Comparison of ENCODE assay signal across 11 cellular contexts in the genomic region with DNA sequence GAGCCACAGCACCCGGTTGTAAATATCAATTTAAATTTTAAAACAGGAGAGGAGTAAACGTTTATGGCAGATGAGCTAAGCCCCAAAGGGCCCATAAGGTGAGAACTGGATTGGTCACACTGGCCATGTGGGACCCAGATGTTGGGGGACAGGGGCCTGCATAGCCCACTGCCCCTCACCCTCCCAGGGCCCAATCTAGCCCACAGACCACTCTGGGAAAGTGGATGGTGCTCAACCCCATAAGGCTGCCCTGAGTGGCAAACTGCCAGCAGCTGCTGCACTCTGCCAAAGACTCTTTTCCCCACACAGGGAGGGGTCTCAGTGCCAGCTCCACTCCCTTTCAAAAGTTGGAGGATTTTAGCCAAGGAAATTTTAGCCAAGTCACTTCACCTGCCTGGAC. TPM values are rescaled to one million over a fixed set of nuclear protein-coding genes. Genes with fewer than 3 reads are reported as not detected.
DNase-seq lines count a peak whose midpoint lies in the region; ATAC-seq and TF ChIP-seq lines count a peak whose summit lies in the region.
"Had no signal": no experiment of that assay in that cellular context is flagged by ENCODE, and none has a peak within 500 bp of the region (broad histone marks: within the 10 kb centered on the region; RNA-seq: fewer than 3 reads in every experiment).

No MANE protein-coding gene starts in this region.

- H3K4me3 ChIP-seq in ACC112 (ENCODE audit: low read depth, low read length) (no peak overlapping the region; the same call in 1 of the 2 replicates), fibroblast of lung (replicated peaks in 1 of 4; ENCODE audit: control extremely low read depth in 1 of 4, insufficient read depth in 1 of 4, low read depth in 3 of 4, low read length in 4 of 4) (no peak overlapping the region), trophoblast cell (ENCODE audit: low read depth, low read length) (no peak overlapping the region)

- H3K9me3 ChIP-seq in fibroblast of lung (ENCODE audit: control insufficient read depth, insufficient read depth, low read depth, low read length) = no peaks in the 10 kb centered on the region
- H3K9me3 ChIP-seq in trophoblast cell (ENCODE audit: insufficient read depth, low read depth, low read length) = no peaks in the 10 kb centered on the region

- TF ChIP-seq CTCF in fibroblast of lung (conservative IDR thresholded peaks at IDR 0.05 in 1 of 2, IDR thresholded peaks at IDR 0.05 in 1 of 2; ENCODE audit: low read depth in 1 of 2, low read length in 2 of 2) = no peak

- H3K4me1 ChIP-seq in ACC112 (ENCODE audit: control insufficient read depth, insufficient read depth, low read length, unreplicated experiment) (peaks cover 74% of the 10 kb centered on the region), fibroblast of lung (ENCODE audit: control insufficient read depth, extremely low read depth, insufficient read depth, low read length) (peaks cover 54% of the 10 kb centered on the region), trophoblast cell (ENCODE audit: control insufficient read depth in 1 of 2, insufficient read depth in 2 of 2, low read length in 2 of 2) (peaks cover 39 to 40% of the 10 kb centered on the region in 2 experiments)

- H3K27me3 ChIP-seq in ACC112 (ENCODE audit: insufficient read depth, low read length) (no peaks in the 10 kb centered on the region), fibroblast of lung (ENCODE audit: control insufficient read depth, insufficient read depth, low read length) (no peaks in the 10 kb centered on the region), trophoblast cell (ENCODE audit: insufficient read depth, low read length) (no peaks in the 10 kb centered on the region)

- H3K14ac ChIP-seq in trophoblast cell (ENCODE audit: low read length) = no peak overlapping the region

- no peak for ATAC-seq in HG02642 (IDR thresholded peaks at IDR 0.05; ENCODE audit: poor library complexity, unreplicated experiment)
- ATAC-seq in stimulated activated naive CD8-positive, alpha-beta T cell treated with anti-CD3 and anti-CD28 coated beads, Interleukin-15, Interleukin-2, amounts not matched to agents 100 U/mL and 50 U/mL, for 24 hours = no peak

- no peak overlapping the region for H3K4me2 ChIP-seq in fibroblast of lung (ENCODE audit: extremely low read depth, insufficient read depth, low read length)
- H3K4me2 ChIP-seq in trophoblast cell (ENCODE audit: low read length) = no peak overlapping the region

- no peak overlapping the region for H2AFZ ChIP-seq in ACC112 (ENCODE audit: low read length, unreplicated experiment)
- H2AFZ ChIP-seq in fibroblast of lung (ENCODE audit: low read length) = no peak overlapping the region
- H2AFZ ChIP-seq in trophoblast cell (ENCODE audit: insufficient read depth, low read length, poor library complexity) = no peak overlapping the region

- 0 out of 2 replicates have a peak, but pooled peaks cover 3% of the 10 kb centered on the region for H3K36me3 ChIP-seq in ACC112 (ENCODE audit: insufficient read depth, low read length)
- peaks cover 5% of the 10 kb centered on the region for H3K36me3 ChIP-seq in fibroblast of lung (ENCODE audit: control insufficient read depth, insufficient read depth, low read length)
- H3K36me3 ChIP-seq in trophoblast cell (ENCODE audit: control insufficient read depth in 1 of 2, insufficient read depth in 2 of 2, low read length in 2 of 2) = peaks cover 29 to 32% of the 10 kb centered on the region in 2 experiments

- H3K79me2 ChIP-seq in ACC112 (ENCODE audit: control insufficient read depth, insufficient read depth, low read length, unreplicated experiment) (peaks cover 53% of the 10 kb centered on the region), fibroblast of lung (ENCODE audit: control insufficient read depth, insufficient read depth, low read length) (peaks cover 49% of the 10 kb centered on the region), trophoblast cell (ENCODE audit: control insufficient read depth, insufficient read depth, low read length, poor library complexity) (peaks cover 3% of the 10 kb centered on the region)

- no peak overlapping the region for H3K23ac ChIP-seq in trophoblast cell (ENCODE audit: low read length)

- peak overlapping the region; percentile 51 for H3K4ac ChIP-seq in trophoblast cell (ENCODE audit: low read depth, low read length)

- no peak overlapping the region for H2BK12ac ChIP-seq in trophoblast cell (ENCODE audit: low read length)

- no peak overlapping the region for H2BK120ac ChIP-seq in trophoblast cell (ENCODE audit: insufficient read depth, low read length, poor library complexity)

- no peak overlapping the region for H2BK5ac ChIP-seq in trophoblast cell (ENCODE audit: low read depth, low read length, poor library complexity)

- no peak overlapping the region for H4K12ac ChIP-seq in trophoblast cell (ENCODE audit: low read depth, low read length)

- no peak overlapping the region for H3K18ac ChIP-seq in trophoblast cell (ENCODE audit: low read length)

- DNase-seq in NCI-H1092 treated with DMSO at 0.1 percent for 48 hours (lab: John Stamatoyannopoulos, UW) = peak; percentile 25
- DNase-seq in fibroblast of lung (ENCODE audit: low read depth in 2 of 2) = no peak
- no peak for DNase-seq in trophoblast cell
- DNase-seq in stimulated activated naive CD8-positive, alpha-beta T cell treated with anti-CD3 and anti-CD28 coated beads, Interleukin-15, Interleukin-2, amounts not matched to agents 100 U/mL and 50 U/mL, for 24 hours = no peak
- DNase-seq in stimulated activated CD8-positive, alpha-beta memory T cell treated with anti-CD3 and anti-CD28 coated beads, Interleukin-4, amount 100 ng/mL, for 48 hours = no peak
- no peak for DNase-seq in NCI-H82 treated with DMSO at 0.1 percent for 48 hours (lab: John Stamatoyannopoulos, UW; ENCODE audit: unreplicated experiment)
- DNase-seq: activated CD4-positive, alpha-beta T cell treated with anti-CD3 and anti-CD28 coated beads, Interleukin-2, amount 10 ng/mL, durations not matched to agents 7 days and 5 days; AML-193; NCI-H2081 treated with DMSO at 0.1 percent for 48 hours had no signal

- no peak overlapping the region for H4K91ac ChIP-seq in trophoblast cell (ENCODE audit: low read depth, low read length)

- H3K9ac ChIP-seq in fibroblast of lung (ENCODE audit: insufficient read depth, low read length) = no peak overlapping the region
- H3K9ac ChIP-seq in trophoblast cell (ENCODE audit: low read length) = no peak overlapping the region

- no CpG with 5 or more reads among the region's 2 CpGs for WGBS in trophoblast cell (ENCODE audit: extremely low coverage, insufficient coverage, insufficient read length)

- H4K8ac ChIP-seq in trophoblast cell (ENCODE audit: low read depth, low read length) = no peak overlapping the region

- H2AK5ac ChIP-seq in trophoblast cell (ENCODE audit: low read length) = peak overlapping the region; percentile 32

- no peaks in the 10 kb centered on the region for H4K20me1 ChIP-seq in fibroblast of lung (ENCODE audit: control insufficient read depth, extremely low read depth, insufficient read depth, low read length)

- peak overlapping the region; percentile 94 for H3K27ac ChIP-seq in ACC112 (ENCODE audit: low read depth, low read length)
- peak overlapping the region; percentile 78 for H3K27ac ChIP-seq in fibroblast of lung (ENCODE audit: insufficient read depth, low read length)
- no peak overlapping the region for H3K27ac ChIP-seq in trophoblast cell (ENCODE audit: low read depth, low read length)

- peaks cover 3% of the 10 kb centered on the region for H3K79me1 ChIP-seq in trophoblast cell (ENCODE audit: low read length)

RNA-seq across cellular contexts. Expression of a gene that starts 42.5 kb away (rescaled TPM):
- 25.9 and 29.2 TPM in 2 replicates for total RNA-seq in fibroblast of lung
- 28.0 and 28.4 TPM in 2 replicates for polyA plus RNA-seq in fibroblast of lung
- 31.7 and 39.5 TPM in 2 replicates for polyA plus RNA-seq in fibroblast of lung (2012)
- 22.0 and 34.3 TPM in 2 replicates for polyA minus RNA-seq in fibroblast of lung (ENCODE audit: low replicate concordance)
- 47.9 and 48.1 TPM in 2 replicates for polyA plus RNA-seq in trophoblast cell (2013)

RNA-seq across cellular contexts. Expression of a gene that starts 45.4 kb away (rescaled TPM):
- total RNA-seq in fibroblast of lung = 2.1 and 4.5 TPM in 2 replicates
- 1.5 and 2.5 TPM in 2 replicates for polyA plus RNA-seq in fibroblast of lung
- polyA plus RNA-seq in fibroblast of lung (2012) = 2.1 and 3.3 TPM in 2 replicates
- polyA minus RNA-seq in fibroblast of lung (ENCODE audit: low replicate concordance) = 23.4 and 24.0 TPM in 2 replicates
- 18.1 and 18.9 TPM in 2 replicates for polyA plus RNA-seq in trophoblast cell (2013)

RNA-seq across cellular contexts. Expression of a gene that starts 56.5 kb away (rescaled TPM):
- total RNA-seq in fibroblast of lung = 3.3 and 4.3 TPM in 2 replicates
- polyA plus RNA-seq in fibroblast of lung = 0.06 and 0.67 TPM in 2 replicates
- polyA plus RNA-seq in fibroblast of lung (2012) = 1.2 TPM in 1 of 2 replicates, not detected in the other
- polyA minus RNA-seq in fibroblast of lung (ENCODE audit: low replicate concordance) = 0.98 TPM in 1 of 2 replicates, not detected in the other
- polyA plus RNA-seq in trophoblast cell (2013) = 9.5 and 11.3 TPM in 2 replicates
- total RNA-seq: activated CD4-positive, alpha-beta T cell treated with anti-CD3 and anti-CD28 coated beads, Interleukin-2, amount 10 ng/mL, durations not matched to agents 7 days and 5 days had no signal
